ENCODE assay signal across 8 cellular contexts in the genomic region with DNA sequence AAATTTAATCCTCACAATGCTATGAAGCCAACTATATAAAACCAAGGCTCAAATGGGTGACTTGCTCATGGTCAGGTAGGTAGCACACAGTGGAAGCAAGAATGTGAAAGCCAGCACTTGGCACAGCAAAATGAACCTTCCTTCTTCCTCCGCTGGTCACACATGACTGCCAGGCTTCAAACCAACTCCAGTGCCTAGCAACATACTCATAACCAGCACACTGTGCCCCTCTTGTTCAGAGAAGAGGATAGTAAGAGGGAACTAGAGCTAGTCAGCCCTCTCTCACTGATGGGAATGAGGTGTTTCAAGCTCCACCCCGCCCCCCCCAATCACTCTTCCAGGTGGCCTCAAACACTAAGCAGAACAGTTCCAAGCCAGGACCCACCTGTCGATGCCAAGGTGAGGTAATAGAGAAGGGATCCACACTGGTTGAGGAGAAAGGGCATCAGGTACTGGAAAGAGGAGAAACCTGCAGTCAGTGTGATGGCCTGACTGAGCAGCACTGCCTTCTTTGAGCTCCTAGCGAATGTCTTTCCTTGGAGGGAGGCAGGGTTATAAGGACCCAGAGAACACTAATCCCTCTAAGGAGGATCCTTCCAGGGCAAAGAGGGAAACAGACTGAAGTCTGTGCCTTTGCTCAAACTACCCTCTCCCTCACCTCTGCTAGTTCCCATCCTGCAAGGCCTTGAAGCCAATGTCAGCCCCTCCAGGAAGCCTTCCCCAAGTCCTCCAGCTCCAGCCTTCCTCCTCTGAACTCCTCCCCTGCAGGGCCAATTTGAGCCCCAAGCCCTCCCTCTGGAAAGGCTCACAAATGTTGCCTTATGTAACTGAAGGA. TPM values are rescaled to one million over a fixed set of nuclear protein-coding genes. Genes with fewer than 3 reads are reported as not detected.
DNase-seq lines count a peak whose midpoint lies in the region; ATAC-seq, FAIRE-seq and TF ChIP-seq lines count a peak whose summit lies in the region.

No MANE protein-coding gene starts in this region.

- DNase-seq in AG04450 (ENCODE audit: low read depth, low spot score), result no peak
- DNase-seq in bronchial epithelial cell (ENCODE audit: low read depth), result no peak
- no peak for DNase-seq in hypothalamus (lab: John Stamatoyannopoulos, UW)
- DNase-seq in SKM-1 treated with dmso at 0.1 percent for 144 hours (lab: John Stamatoyannopoulos, UW; ENCODE audit: unreplicated experiment), result no peak
- DNase-seq in hepatic stellate cell (ENCODE audit: low spot score), result no peak

- ATAC-seq in HG02852 (IDR thresholded peaks at IDR 0.05; ENCODE audit: unreplicated experiment), result no peak

- no peak for TF ChIP-seq CTCF in AG04450 (IDR thresholded peaks at IDR 0.05; ENCODE audit: low read depth, low read length)
- TF ChIP-seq CTCF in bronchial epithelial cell (IDR thresholded peaks at IDR 0.05; ENCODE audit: insufficient read depth, low read length, severe bottlenecking), result no peak

- H3K4me3 ChIP-seq in AG04450 (ENCODE audit: low read depth, low read length) (peak overlapping the region; percentile 74), HUES6 (ENCODE audit: low read depth, low read length) (peak overlapping the region; percentile 99), bronchial epithelial cell (ENCODE audit: low read depth, low read length) (peak overlapping the region; percentile 94), mucosa of stomach (ENCODE audit: low read length) (peak overlapping the region; percentile 94)

- CTCF ChIA-PET in AG04450 (lab: Charles Lee), result no interaction called here

- H3K4me1 ChIP-seq in HUES6 (ENCODE audit: control insufficient read depth, insufficient read depth, low read length) (peaks cover 7% of the 10 kb centered on the region; the same call in 1 of the 2 replicates), mucosa of stomach (ENCODE audit: control insufficient read depth, insufficient read depth, low read length) (peaks cover 33% of the 10 kb centered on the region)

- H3K9ac ChIP-seq in HUES6 (ENCODE audit: low read length), result peak overlapping the region; percentile 96
- peak overlapping the region; percentile 99 for H3K9ac ChIP-seq in mucosa of stomach (ENCODE audit: low read length)

- H3K36me3 ChIP-seq in HUES6 (ENCODE audit: control insufficient read depth, insufficient read depth, low read length) (peaks cover 39% of the 10 kb centered on the region), bronchial epithelial cell (ENCODE audit: control insufficient read depth, insufficient read depth, low read length) (peaks cover 14% of the 10 kb centered on the region), mucosa of stomach (ENCODE audit: control insufficient read depth, insufficient read depth, low read length) (no peaks in the 10 kb centered on the region)

- POLR2A ChIA-PET in AG04450 (lab: Yijun Ruan, JAX), result interaction anchor here (1.1 kb wide), 1 partner anchor 131 kb away, joined by 3 read pairs; no protein-coding TSS in a partner anchor

- H3K27me3 ChIP-seq in AG04450 (ENCODE audit: control insufficient read depth, insufficient read depth, low read length), result no peaks in the 10 kb centered on the region
- H3K27me3 ChIP-seq in HUES6 (ENCODE audit: control insufficient read depth, insufficient read depth, low read length), result no peaks in the 10 kb centered on the region
- H3K27me3 ChIP-seq in bronchial epithelial cell (ENCODE audit: control insufficient read depth, insufficient read depth, low read length), result no peaks in the 10 kb centered on the region
- no peaks in the 10 kb centered on the region for H3K27me3 ChIP-seq in mucosa of stomach (ENCODE audit: control insufficient read depth, insufficient read depth, low read length)

- FAIRE-seq in bronchial epithelial cell (lab: Jason Lieb, UNC), result no peak

- no peak overlapping the region for H3K27ac ChIP-seq in AG04450 (ENCODE audit: low read depth, low read length)
- H3K27ac ChIP-seq in HUES6 (ENCODE audit: low read depth, low read length), result no peak overlapping the region

- no peaks in the 10 kb centered on the region for H3K9me3 ChIP-seq in AG04450 (ENCODE audit: control insufficient read depth, insufficient read depth, low read length)
- H3K9me3 ChIP-seq in HUES6 (ENCODE audit: control insufficient read depth, insufficient read depth, low read depth, low read length), result no peaks in the 10 kb centered on the region
- no peaks in the 10 kb centered on the region for H3K9me3 ChIP-seq in mucosa of stomach (ENCODE audit: control insufficient read depth, low read length)

RNA-seq across cellular contexts. Expression of gene TMEM234, which starts 1.2 kb away (rescaled TPM):
- polyA plus RNA-seq in AG04450 (2011; rRNA removed), result 17.3 and 18.6 TPM in 2 replicates
- polyA minus RNA-seq in AG04450 (2011; rRNA and poly(A)+ RNA removed), result 20.2 and 22.0 TPM in 2 replicates
- total RNA-seq in bronchial epithelial cell, result 9.0 and 18.3 TPM in 2 replicates

RNA-seq across cellular contexts. Expression of gene EIF3I, which starts 1.2 kb away (rescaled TPM):
- polyA plus RNA-seq in AG04450 (2011; rRNA removed), result 357 and 399 TPM in 2 replicates
- 355 and 404 TPM in 2 replicates for polyA minus RNA-seq in AG04450 (2011; rRNA and poly(A)+ RNA removed)
- total RNA-seq in bronchial epithelial cell, result 455 and 626 TPM in 2 replicates

RNA-seq across cellular contexts. Expression of gene DCDC2B, which starts 12.1 kb away (rescaled TPM):
- not detected in 2 replicates for polyA plus RNA-seq in AG04450 (2011; rRNA removed)
- 0.09 TPM in 1 of 2 replicates, not detected in the other for polyA minus RNA-seq in AG04450 (2011; rRNA and poly(A)+ RNA removed)
- total RNA-seq in bronchial epithelial cell, result not detected in 2 replicates

RNA-seq across cellular contexts. Expression of gene IQCC, which starts 15.5 kb away (rescaled TPM):
- polyA plus RNA-seq in AG04450 (2011; rRNA removed), result 1.2 and 1.3 TPM in 2 replicates
- polyA minus RNA-seq in AG04450 (2011; rRNA and poly(A)+ RNA removed), result 1.00 and 1.4 TPM in 2 replicates
- total RNA-seq in bronchial epithelial cell, result 2.6 and 3.6 TPM in 2 replicates

RNA-seq across cellular contexts. Expression of gene CCDC28B, which starts 20.6 kb away (rescaled TPM):
- polyA plus RNA-seq in AG04450 (2011; rRNA removed), result 17.6 and 20.8 TPM in 2 replicates
- 8.6 and 11.2 TPM in 2 replicates for polyA minus RNA-seq in AG04450 (2011; rRNA and poly(A)+ RNA removed)
- 1.2 and 2.9 TPM in 2 replicates for total RNA-seq in bronchial epithelial cell
